ENCODE assay signal across 15 cellular contexts in the genomic region with DNA sequence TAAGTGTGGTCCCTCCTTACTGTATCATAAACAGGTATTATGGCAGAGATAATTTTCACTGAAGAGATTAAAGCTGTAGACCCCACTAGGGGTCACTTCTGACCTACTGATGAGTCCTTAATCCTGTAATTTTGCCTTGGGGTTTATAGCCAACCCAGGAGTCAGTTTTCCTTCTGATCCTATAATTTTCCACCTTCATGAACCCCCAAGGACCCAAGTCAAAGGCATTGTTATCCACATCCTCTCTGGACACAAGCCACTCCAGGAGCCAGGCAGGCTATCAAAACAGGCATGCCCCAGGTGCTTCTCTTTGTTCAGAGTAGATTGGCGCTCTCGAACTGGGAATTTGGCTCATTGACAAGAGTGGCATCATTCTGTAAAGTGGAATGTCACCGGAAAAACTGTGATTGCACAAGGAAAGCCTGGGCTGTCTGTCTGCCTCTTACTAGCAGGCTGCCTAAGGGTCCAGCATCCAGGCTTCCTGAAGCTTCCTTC.
DNase-seq lines count a peak whose midpoint lies in the region; TF ChIP-seq lines count a peak whose summit lies in the region.
"Had no signal": no experiment of that assay in that cellular context is flagged by ENCODE, and none has a peak within 500 bp of the region (broad histone marks: within the 10 kb centered on the region; RNA-seq: fewer than 3 reads in every experiment).

No MANE protein-coding gene starts in this region.

- no peaks in the 10 kb centered on the region for H3K36me3 Mint-ChIP-seq in endodermal cell (ENCODE audit: low read depth)
- H3K36me3 Mint-ChIP-seq: stimulated activated memory B cell treated with anti-CD40 and anti-IgM and Interleukin-4, amounts not matched to agents 10 μg/mL and 1 μg/mL and 100 μg/mL, for 72 hours had no signal

- no peaks in the 10 kb centered on the region for H3K27me3 ChIP-seq in endodermal cell (ENCODE audit: control insufficient read depth, insufficient read depth, low read length, poor library complexity, severe bottlenecking)

- DNase-seq in DMS79 treated with DMSO at 0.1 percent for 48 hours (lab: John Stamatoyannopoulos, UW) (peak; percentile 46), DMS79 (lab: John Stamatoyannopoulos, UW) (no peak), NCI-H345 treated with DMSO at 0.1 percent for 48 hours (lab: John Stamatoyannopoulos, UW; ENCODE audit: unreplicated experiment) (peak; percentile 89), endodermal cell (peak; percentile 50), retina (peak; percentile 8), HEK293T (ENCODE audit: extremely low spot score) (no peak), NCI-H774 (lab: John Stamatoyannopoulos, UW) (no peak)
- DNase-seq in activated CD4-positive, alpha-beta T cell treated with anti-CD3 and anti-CD28 coated beads for 48 hours: no peak
- DNase-seq: Calu3, GOT3, KBM-7, occipital lobe had no signal

- 94 to 96% methylated on average over 2 to 3 of the region's 3 CpGs for WGBS in endodermal cell (ENCODE audit: insufficient coverage in 1 of 2, insufficient read length in 1 of 2), 2 experiments

- peaks cover 3% of the 10 kb centered on the region for H3K4me1 ChIP-seq in endodermal cell (ENCODE audit: control insufficient read depth, insufficient read depth, low read length)

- no peaks in the 10 kb centered on the region for H3K9me3 Mint-ChIP-seq in endodermal cell

- H3K4me3 ChIP-seq in endodermal cell (ENCODE audit: low read length): no peak overlapping the region
- H3K4me3 ChIP-seq: GM12878 had no signal

- TF ChIP-seq CTCF in endodermal cell (conservative IDR thresholded peaks at IDR 0.05): peak; percentile 66

- no peaks in the 10 kb centered on the region for H3K27me3 Mint-ChIP-seq in endodermal cell (ENCODE audit: insufficient read depth)
- H3K27me3 Mint-ChIP-seq: stimulated activated memory B cell treated with anti-CD40 and anti-IgM and Interleukin-4, amounts not matched to agents 10 μg/mL and 1 μg/mL and 100 μg/mL, for 72 hours had no signal

- no peaks in the 10 kb centered on the region for H3K9me3 ChIP-seq in endodermal cell (ENCODE audit: control insufficient read depth, low read length)

- POLR2A ChIA-PET in HEK293T (lab: Yijun Ruan, JAX): no interaction called here

- H3K4me3 Mint-ChIP-seq in endodermal cell: no peak overlapping the region
- H3K4me3 Mint-ChIP-seq: stimulated activated memory B cell treated with anti-CD40 and anti-IgM and Interleukin-4, amounts not matched to agents 10 μg/mL and 1 μg/mL and 100 μg/mL, for 72 hours had no signal

- H3K9ac ChIP-seq in endodermal cell (ENCODE audit: extremely low read depth, low read length, poor library complexity, severe bottlenecking): no peak overlapping the region

- no peak overlapping the region for H3K27ac Mint-ChIP-seq in endodermal cell
- H3K27ac Mint-ChIP-seq: stimulated activated memory B cell treated with anti-CD40 and anti-IgM and Interleukin-4, amounts not matched to agents 10 μg/mL and 1 μg/mL and 100 μg/mL, for 72 hours had no signal

- H3K4me1 Mint-ChIP-seq in endodermal cell: peaks cover 20% of the 10 kb centered on the region
- H3K4me1 Mint-ChIP-seq: stimulated activated memory B cell treated with anti-CD40 and anti-IgM and Interleukin-4, amounts not matched to agents 10 μg/mL and 1 μg/mL and 100 μg/mL, for 72 hours had no signal

- CTCF ChIA-PET in HEK293T (lab: Yijun Ruan, JAX): no interaction called here

- no peak overlapping the region for H3K27ac ChIP-seq in endodermal cell (ENCODE audit: low read depth, low read length)
- H3K27ac ChIP-seq: 22Rv1 had no signal

- no peaks in the 10 kb centered on the region for H3K36me3 ChIP-seq in endodermal cell (ENCODE audit: control insufficient read depth, insufficient read depth, low read length)

TF ChIP-seq in HEK293T, 16 proteins besides CTCF, POLR2A, EP300 and RAD21:
- no peak for TF ChIP-seq TARDBP (IDR thresholded peaks at IDR 0.05)
- no peak for TF ChIP-seq BHLHE40 (IDR thresholded peaks at IDR 0.05; ENCODE audit: borderline replicate concordance)
- TF ChIP-seq LEF1 (IDR thresholded peaks at IDR 0.05; ENCODE audit: borderline replicate concordance): no peak
- TF ChIP-seq ELF4 (IDR thresholded peaks at IDR 0.05): no peak
- TF ChIP-seq HDGF (IDR thresholded peaks at IDR 0.05; ENCODE audit: borderline replicate concordance): no peak
- TF ChIP-seq FOXM1 (IDR thresholded peaks at IDR 0.05; ENCODE audit: borderline replicate concordance): no peak
- no peak for TF ChIP-seq ARNT (IDR thresholded peaks at IDR 0.05)
- TF ChIP-seq FOXA1 (IDR thresholded peaks at IDR 0.05): no peak
- TF ChIP-seq CTBP1 (IDR thresholded peaks at IDR 0.05; ENCODE audit: borderline replicate concordance): no peak
- no peak for TF ChIP-seq SUZ12 (IDR thresholded peaks at IDR 0.05)
- TF ChIP-seq NFRKB (IDR thresholded peaks at IDR 0.05): no peak

Comparison
In these comparisons a context has a peak if more than half of its experiments do, and no peak if none do; other contexts are left out.
1. DNase-seq: peak in DMS79 treated with DMSO at 0.1 percent for 48 hours (single experiment), NCI-H345 treated with DMSO at 0.1 percent for 48 hours (single experiment), endodermal cell (single experiment) and retina (single experiment); none in DMS79 (single experiment), HEK293T (single experiment), activated CD4-positive, alpha-beta T cell treated with anti-CD3 and anti-CD28 coated beads for 48 hours (single experiment) and NCI-H774 (single experiment).